Comparison of ENCODE assay signal across 8 cellular contexts in genomic region chr1:76075877-76076276, GRCh38. TPM values are rescaled to one million over a fixed set of nuclear protein-coding genes. Genes with fewer than 3 reads are reported as not detected.
A peak's percentile ranks its signal among the peaks of the same experiment; 100 is the strongest.
DNase-seq lines count a peak whose midpoint lies in the region; ATAC-seq and TF ChIP-seq lines count a peak whose summit lies in the region.

No MANE protein-coding gene starts in this region.

- H3K79me2 ChIP-seq in GM23338 (replicated peaks; ENCODE audit: insufficient read depth) = peaks cover 51% of the 10 kb centered on the region

- H3F3A ChIP-seq in GM23338 (replicated peaks; ENCODE audit: low read depth) = no peaks in the 10 kb centered on the region

- H3K27me3 ChIP-seq in BLaER1 = no peaks in the 10 kb centered on the region; the same call in 1 of the 2 replicates
- H3K27me3 ChIP-seq in GM23338 (ENCODE audit: insufficient read depth) = 0 out of 2 replicates have a peak, but pooled peaks cover 7% of the 10 kb centered on the region
- H3K27me3 ChIP-seq in right lobe of liver = no peaks in the 10 kb centered on the region

- H3K36me3 Mint-ChIP-seq in GM23338 (ENCODE audit: low read depth) = no peaks in the 10 kb centered on the region

- H4K20me1 ChIP-seq in BLaER1 (no peaks in the 10 kb centered on the region), GM23338 (replicated peaks; ENCODE audit: insufficient read depth) (no peaks in the 10 kb centered on the region; the same call in 1 of the 2 replicates)

- H3K9me3 ChIP-seq in BLaER1 = no peaks in the 10 kb centered on the region
- no peaks in the 10 kb centered on the region for H3K9me3 ChIP-seq in right lobe of liver

- H3K4me3 ChIP-seq in BLaER1 (peak overlapping the region; percentile 78), GM23338 (peak overlapping the region; percentile 98), right lobe of liver (peak overlapping the region in 1 of 3 donors; percentile 49)

- no peak for TF ChIP-seq CTCF in GM23338 (conservative IDR thresholded peaks at IDR 0.05; ENCODE audit: low read depth in 2 of 2)
- no peak for TF ChIP-seq CTCF in right lobe of liver (IDR thresholded peaks at IDR 0.05)

- no peaks in the 10 kb centered on the region for H3K9me2 ChIP-seq in GM23338 (ENCODE audit: insufficient read depth)

- ATAC-seq in GM23338 (no peak), right lobe of liver (peak; percentile 38 to 71 (median 58)), GM21367 (IDR thresholded peaks at IDR 0.05; ENCODE audit: unreplicated experiment) (no peak)

- no peak for DNase-seq in GM23338 (ENCODE audit: low spot score)
- peak; percentile 97 for DNase-seq in SKM-1 treated with dmso at 0.1 percent for 144 hours (lab: John Stamatoyannopoulos, UW; ENCODE audit: unreplicated experiment)
- DNase-seq in right lobe of liver = no peak
- DNase-seq in HK-2 (ENCODE audit: unreplicated experiment) = no peak
- DNase-seq in effector CD8-positive, alpha-beta T cell (lab: John Stamatoyannopoulos, UW) = no peak
- DNase-seq in effector CD4-positive, alpha-beta T cell = no peak

- intact Hi-C loops in right lobe of liver (cut with DNase I) = no loop called here

- peak overlapping the region; percentile 99 for H3K4me2 ChIP-seq in BLaER1
- H3K4me2 ChIP-seq in GM23338 = peak overlapping the region; percentile 99

- peak; percentile 57 for TF ChIP-seq POLR2A in right lobe of liver (IDR thresholded peaks at IDR 0.05)

- 38% methylated on average over 5 of the region's 5 CpGs for WGBS in right lobe of liver (ENCODE audit: insufficient coverage, low coverage, low lambda C conversion rate, missing lambda C conversion rate)

- H3K27ac ChIP-seq in BLaER1 = no peak overlapping the region
- H3K27ac ChIP-seq in GM23338 (ENCODE audit: low read depth) = no peak overlapping the region
- H3K27ac ChIP-seq in right lobe of liver = peak overlapping the region; percentile 38 to 66 (median 63)

- peaks cover 2% of the 10 kb centered on the region for H3K27me3 Mint-ChIP-seq in GM23338 (ENCODE audit: insufficient read depth, low read depth, poor library complexity)

- no peak overlapping the region for H2AFZ ChIP-seq in GM23338

- H3K9me3 Mint-ChIP-seq in GM23338 = no peaks in the 10 kb centered on the region

- H3K9ac ChIP-seq in BLaER1 = 0 out of 2 replicates have a peak overlapping the region, but pooled peaks have one; percentile 71

- H3K27ac Mint-ChIP-seq in GM23338 = no peak overlapping the region

- peaks cover 48% of the 10 kb centered on the region for H3K4me1 Mint-ChIP-seq in GM23338

- H3K4me3 Mint-ChIP-seq in GM23338 = peak overlapping the region; percentile 86

- H3K4me1 ChIP-seq in BLaER1 = peaks cover 58% of the 10 kb centered on the region
- peaks cover 23% of the 10 kb centered on the region for H3K4me1 ChIP-seq in GM23338 (ENCODE audit: insufficient read depth)
- peaks cover 0 to 3% (median 0%) of the 10 kb centered on the region in 4 donors for H3K4me1 ChIP-seq in right lobe of liver

- H3K36me3 ChIP-seq in BLaER1 = no peaks in the 10 kb centered on the region
- no peaks in the 10 kb centered on the region for H3K36me3 ChIP-seq in GM23338 (ENCODE audit: insufficient read depth)
- no peaks in the 10 kb centered on the region for H3K36me3 ChIP-seq in right lobe of liver

TF ChIP-seq in GM23338, 12 proteins besides CTCF, POLR2A, EP300 and RAD21:
- no peak for TF ChIP-seq POLR2AphosphoS5 (IDR thresholded peaks at IDR 0.05; ENCODE audit: low read depth)
- TF ChIP-seq ZNF114 (CRISPR knock-in tag; IDR thresholded peaks at IDR 0.05) = no peak
- no peak for TF ChIP-seq JUNB (IDR thresholded peaks at IDR 0.05; ENCODE audit: unreplicated experiment)
- TF ChIP-seq EZH2 (IDR thresholded peaks at IDR 0.05; ENCODE audit: low read depth, unreplicated experiment) = no peak
- TF ChIP-seq NANOG (IDR thresholded peaks at IDR 0.05; ENCODE audit: borderline replicate concordance) = no peak
- no peak for TF ChIP-seq CREB1 (CRISPR knock-in tag; IDR thresholded peaks at IDR 0.05; ENCODE audit: low read depth)

RNA-seq across cellular contexts. Expression of gene ST6GALNAC3, which starts 1.3 kb away (rescaled TPM):
- 11.6 and 14.2 TPM in 2 replicates for total RNA-seq in GM23338 (2014; rRNA removed; shearing (Covaris generic))
- polyA plus RNA-seq in GM23338 (2016; fragmentation: Nextera tagmentation; extraction: Ambion mirVana) = 4.7 and 5.5 TPM in 2 replicates
- 1 to 10 TPM; 1.4 to 3.2 (median 2.6) TPM for total RNA-seq in right lobe of liver

Comparison
In these comparisons a context has a peak if more than half of its experiments do, and no peak if none do; other contexts are left out.
1. H3K27ac ChIP-seq: peak in right lobe of liver (3 of 3); none in BLaER1 (single experiment) and GM23338 (single experiment).
2. ATAC-seq: peak in right lobe of liver (4 of 4); none in GM23338 (single experiment) and GM21367 (single experiment).